1 cellular context compared by ENCODE assay signal in genomic region chr15:33064878-33065277, GRCh38.
TF ChIP-seq lines count a peak whose summit lies in the region.

No MANE protein-coding gene starts in this region.

TF ChIP-seq in SK-N-SH, 30 proteins besides CTCF, POLR2A, EP300 and RAD21 (continued from another document):
- no peak for TF ChIP-seq USF1 (IDR thresholded peaks at IDR 0.05; ENCODE audit: borderline replicate concordance, low read depth)
- TF ChIP-seq YY1 (IDR thresholded peaks at IDR 0.05; ENCODE audit: low read depth), result no peak
- peak; percentile 84 for TF ChIP-seq TCF12 (IDR thresholded peaks at IDR 0.05)
- peak; percentile 95 for TF ChIP-seq PBX3 (IDR thresholded peaks at IDR 0.05)
